ENCODE assay signal across 1 cellular context in genomic region chr6:21915707-21916399, GRCh38.
TF ChIP-seq lines count a peak whose summit lies in the region.

No MANE protein-coding gene starts in this region.

TF ChIP-seq in GM12878, 131 proteins besides CTCF, POLR2A, EP300 and RAD21 (continued from another document):
- TF ChIP-seq ZBTB33 (IDR thresholded peaks at IDR 0.05) (no peak), ZBTB4 (CRISPR knock-in tag; IDR thresholded peaks at IDR 0.05) (no peak), GABPA (IDR thresholded peaks at IDR 0.05; ENCODE audit: low read depth) (no peak)
